33 cellular contexts compared by ENCODE assay signal in genomic region chr7:128078309-128078708, GRCh38. TPM values are rescaled to one million over a fixed set of nuclear protein-coding genes. Genes with fewer than 3 reads are reported as not detected.
"Had no signal": no experiment of that assay in that cellular context is flagged by ENCODE, and none has a peak within 500 bp of the region (broad histone marks: within the 10 kb centered on the region; RNA-seq: fewer than 3 reads in every experiment).

No MANE protein-coding gene starts in this region.

- H3K9ac ChIP-seq: KMS-11 had no signal

- H3K9me3 ChIP-seq: Peyer's patch had no signal

- ATAC-seq: activated CD8-positive, alpha-beta T cell treated with anti-CD3 and anti-CD28 coated beads for 36 hours; activated T-cell treated with anti-CD3 and anti-CD28 coated beads, Interleukin-2, amount 50 U/mL, for 72 hours; activated T-helper 17 cell treated with anti-CD3 and anti-CD28 coated beads, Interleukin-2, amount 50 U/mL, for 72 hours; PC-3 had no signal

- FAIRE-seq: TTC549 had no signal

- DNase-seq: activated B cell treated with CpG ODN at 0.5 μM for 24 hours; activated CD4-positive, alpha-beta T cell treated with anti-CD3 and anti-CD28 coated beads for 4 hours; activated CD4-positive, CD25-positive, alpha-beta regulatory T cell treated with anti-CD3 and anti-CD28 coated beads, Interleukin-2, amount 50 U/mL, for 72 hours; activated CD8-positive, alpha-beta T cell treated with anti-CD3 and anti-CD28 coated beads for 36 hours; activated effector memory CD4-positive, alpha-beta T cell treated with anti-CD3 and anti-CD28 coated beads, Interleukin-2, amount 50 U/mL, for 16 hours; activated naive CD4-positive, alpha-beta T cell; activated naive CD4-positive, alpha-beta T cell treated with anti-CD3 and anti-CD28 coated beads, Interleukin-2, amount 50 U/mL, for 16 hours; activated naive CD8-positive, alpha-beta T cell treated with anti-CD3 and anti-CD28 coated beads for 36 hours; activated T-cell treated with anti-CD3 and anti-CD28 coated beads, Interleukin-2, amount 50 U/mL, for 1 hour; activated T-cell treated with anti-CD3 and anti-CD28 coated beads, Interleukin-2, amount 50 U/mL, for 72 hours; amniotic stem cell; aorta; brain microvascular endothelial cell; MM.1S; MV-4-11; NCI-H1092; NCI-H1436 treated with DMSO at 0.1 percent for 48 hours; NCI-H1694 treated with DMSO at 0.1 percent for 48 hours; NCI-H2029; NCI-H2107; NCI-H2171; NCI-H510A; NCI-H526; NCI-H748 treated with DMSO at 0.1 percent for 48 hours; NK-92 treated with Interleukin-12 subunit alpha and Interleukin-12 subunit beta, amount 100 ng/mL, for 24 hours; PC-3; Peyer's patch; RPMI8226 had no signal

- H3K27me3 ChIP-seq: brain microvascular endothelial cell, cardiac muscle cell, Peyer's patch had no signal

- H3K36me3 ChIP-seq: cardiac muscle cell had no signal

- H3K4me3 ChIP-seq: cardiac muscle cell, Peyer's patch had no signal

- H3K4me1 ChIP-seq: Peyer's patch had no signal

- H3K4me2 ChIP-seq: KMS-11 had no signal

- H3K27ac ChIP-seq: brain microvascular endothelial cell, cardiac muscle cell, KMS-11, Peyer's patch had no signal

RNA-seq across cellular contexts. Expression of gene LRRC4, which starts 47.1 kb away (rescaled TPM):
- total RNA-seq: activated CD8-positive, alpha-beta T cell treated with anti-CD3 and anti-CD28 coated beads for 36 hours; activated naive CD8-positive, alpha-beta T cell treated with anti-CD3 and anti-CD28 coated beads for 36 hours; T-helper 1 cell treated with Interleukin-12 subunit alpha and Interleukin-12 subunit beta and Interleukin-4 antibody, amounts not matched to agents 30 ng/mL and 1 ng/mL, for 36 hours had no signal
